ENCODE assay signal across 19 cellular contexts in the genomic region with DNA sequence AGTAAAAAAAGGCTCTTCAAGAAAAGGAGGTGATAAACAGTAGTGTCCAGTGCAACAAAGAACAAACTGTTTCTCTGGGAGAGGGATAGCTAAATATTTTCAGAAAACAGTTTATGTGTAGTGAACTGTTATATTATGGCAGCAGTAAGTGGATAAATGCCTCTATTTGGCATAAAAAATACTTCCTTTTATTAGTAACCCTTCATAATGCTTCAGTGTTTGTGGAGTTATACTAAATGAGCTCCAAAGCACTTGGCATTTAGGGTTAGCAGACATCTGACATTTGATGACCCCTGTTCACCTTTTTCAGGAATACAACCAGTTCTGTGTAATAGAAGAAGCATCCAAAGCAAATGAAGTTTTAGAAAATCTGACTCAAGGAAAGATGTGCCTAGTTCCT.
"Had no signal": no experiment of that assay in that cellular context is flagged by ENCODE, and none has a peak within 500 bp of the region (broad histone marks: within the 10 kb centered on the region; RNA-seq: fewer than 3 reads in every experiment).

No MANE protein-coding gene starts in this region.

- H3K27me3 Mint-ChIP-seq: naive thymus-derived CD8-positive, alpha-beta T cell had no signal

- H3K4me1 Mint-ChIP-seq: endodermal cell had no signal

- H3K27me3 ChIP-seq: heart left ventricle, neutrophil, tibial artery, upper lobe of right lung, vagina had no signal

- ATAC-seq: heart left ventricle; left lobe of liver; mucosa of descending colon; naive thymus-derived CD8-positive, alpha-beta T cell; sciatic nerve; upper lobe of right lung had no signal

- H3K27ac ChIP-seq: coronary artery, heart left ventricle, neutrophil, tibial artery, upper lobe of right lung, vagina had no signal

- H3K4me3 ChIP-seq: coronary artery, heart left ventricle, mucosa of descending colon, tibial artery, upper lobe of right lung, vagina had no signal

- DNase-seq: effector CD4-positive, alpha-beta T cell; endodermal cell; heart left ventricle; hypothalamus; islet precursor cell; mammary epithelial cell; mucosa of descending colon; naive thymus-derived CD8-positive, alpha-beta T cell; posterior cingulate gyrus; stimulated activated CD4-positive, alpha-beta T cell treated with anti-CD3 and anti-CD28 coated beads, Interleukin-2, amount 100 ng/mL, for 24 hours; stimulated activated CD4-positive, alpha-beta T cell treated with anti-CD3 and anti-CD28 coated beads, Interleukin-4, amount 100 ng/mL, for 4 hours; stimulated activated naive CD4-positive, alpha-beta T cell treated with Interleukin-2 at 50 U/mL for 16 hours; tibial artery; upper lobe of right lung had no signal

- H3K4me1 ChIP-seq: heart left ventricle, tibial artery, upper lobe of right lung, vagina had no signal

- H3K9me3 ChIP-seq: heart left ventricle, mucosa of descending colon, neutrophil, tibial artery, upper lobe of right lung, vagina had no signal

- H3K9me3 Mint-ChIP-seq: endodermal cell; naive thymus-derived CD8-positive, alpha-beta T cell had no signal

- H3K4me3 Mint-ChIP-seq: endodermal cell; naive thymus-derived CD8-positive, alpha-beta T cell had no signal

- H3K27ac Mint-ChIP-seq: endodermal cell had no signal
